Comparison of ENCODE assay signal across 1 cellular context in the genomic region with DNA sequence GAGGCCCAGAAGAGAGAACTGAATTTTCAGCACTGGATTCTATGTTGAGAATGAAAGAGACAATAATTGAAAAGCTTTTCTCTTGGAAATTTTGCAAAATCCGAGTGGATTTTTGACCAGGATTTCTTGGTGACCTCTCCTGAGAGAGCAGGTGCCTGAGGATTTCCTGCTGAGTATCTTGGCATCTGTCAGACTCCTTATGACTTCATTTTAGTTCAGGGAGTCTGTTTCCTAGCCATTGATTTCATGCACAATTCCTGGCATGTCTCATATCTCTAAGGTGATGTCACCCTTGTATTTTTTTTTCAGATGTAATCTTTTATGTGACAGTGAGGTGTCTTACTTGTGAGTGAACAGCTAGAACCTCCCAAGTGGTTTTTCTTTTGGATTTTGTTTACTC.
TF ChIP-seq lines count a peak whose summit lies in the region.

No MANE protein-coding gene starts in this region.

TF ChIP-seq in IMR-90, 13 proteins besides CTCF, POLR2A, EP300 and RAD21:
- no peak for TF ChIP-seq BHLHE40 (IDR thresholded peaks at IDR 0.05; ENCODE audit: low read depth, low read length)
- TF ChIP-seq, protein P1, sequence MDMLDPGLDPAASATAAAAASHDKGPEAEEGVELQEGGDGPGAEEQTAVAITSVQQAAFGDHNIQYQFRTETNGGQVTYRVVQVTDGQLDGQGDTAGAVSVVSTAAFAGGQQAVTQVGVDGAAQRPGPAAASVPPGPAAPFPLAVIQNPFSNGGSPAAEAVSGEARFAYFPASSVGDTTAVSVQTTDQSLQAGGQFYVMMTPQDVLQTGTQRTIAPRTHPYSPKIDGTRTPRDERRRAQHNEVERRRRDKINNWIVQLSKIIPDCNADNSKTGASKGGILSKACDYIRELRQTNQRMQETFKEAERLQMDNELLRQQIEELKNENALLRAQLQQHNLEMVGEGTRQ (IDR thresholded peaks at IDR 0.05; ENCODE audit: low read depth, low read length) = no peak
TF ChIP-seq in IMR-90: peak in this region for 0.
